Comparison of ENCODE assay signal across 8 cellular contexts in the genomic region with DNA sequence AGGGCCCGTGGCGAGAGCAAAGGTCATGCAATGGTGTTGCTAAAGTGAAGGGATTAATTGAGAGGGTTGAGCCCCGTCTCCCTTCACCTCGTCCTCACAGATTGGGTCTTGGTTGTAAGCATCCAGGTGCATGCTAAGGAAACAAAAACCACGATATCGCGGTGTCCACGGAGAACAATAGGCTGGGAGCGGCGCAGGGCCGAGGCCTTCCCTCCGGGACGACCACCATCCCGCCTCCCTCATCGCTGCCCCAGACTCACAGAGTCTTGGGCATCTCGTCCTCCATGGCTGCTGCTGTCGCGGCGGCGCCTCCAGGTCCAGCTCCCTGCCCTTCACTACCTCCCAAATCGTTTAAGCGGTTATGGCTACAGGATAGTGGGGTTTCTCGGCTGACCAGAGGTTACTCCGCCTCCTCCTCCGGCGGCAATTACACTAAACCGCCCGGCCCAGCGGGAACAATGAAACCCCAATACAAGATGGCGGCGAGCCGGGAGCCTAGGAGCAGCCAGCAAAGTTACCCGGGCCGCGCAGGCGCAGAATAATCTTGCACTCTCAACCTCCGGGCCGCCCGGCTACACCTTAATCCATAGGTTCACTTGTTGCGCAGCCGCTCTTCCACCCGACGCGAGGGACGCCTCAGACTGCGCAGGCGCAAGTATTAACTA. TPM values are rescaled to one million over a fixed set of nuclear protein-coding genes. Genes with fewer than 3 reads are reported as not detected.
DNase-seq lines count a peak whose midpoint lies in the region; ATAC-seq and TF ChIP-seq lines count a peak whose summit lies in the region.

Gene TIA1 (minus strand): TSS at position 484 of the 665 bp plus-strand sequence. CDS start 198 bp downstream, at position 286.

- peak; percentile 99 for DNase-seq in ACHN
- peak; percentile 99 for DNase-seq in NCI-H2227 (lab: John Stamatoyannopoulos, UW; ENCODE audit: unreplicated experiment)
- peak; percentile 100 for DNase-seq in WERI-Rb-1
- peak; percentile 95 for DNase-seq in mammary epithelial cell
- peak; percentile 96 to 98 (median 98) for DNase-seq in immature natural killer cell
- DNase-seq in smooth muscle cell of the brain vasculature (ENCODE audit: low read depth, low spot score), result peak; percentile 98

- peak within 1 kb of the TSS; percentile 79 for H3K4me2 ChIP-seq in mammary epithelial cell (ENCODE audit: insufficient read depth, low read depth, low read length)

- H3K9me3 Mint-ChIP-seq in immature natural killer cell, result no peaks in the 10 kb centered on the region

- H3K27me3 Mint-ChIP-seq in immature natural killer cell (ENCODE audit: low read depth in 3 of 3), result peaks cover 10 to 14% (median 12%) of the 10 kb centered on the region in 3 donors

- WGBS in mammary epithelial cell (ENCODE audit: low coverage, missing lambda C conversion rate), result under 1% methylated on average over 43 of the region's 47 CpGs

- ATAC-seq in GM18873 (IDR thresholded peaks at IDR 0.05; ENCODE audit: low FRiP score, unreplicated experiment) (peak; percentile 93), HG03139 (IDR thresholded peaks at IDR 0.05; ENCODE audit: unreplicated experiment) (peak; percentile 85)

- TSS peak; percentile 73 for BruUV-seq in mammary epithelial cell (replicated peaks; lab: Mats Ljungman, UMichigan)

- H3K4me3 Mint-ChIP-seq in immature natural killer cell, result peak within 1 kb of the TSS; percentile 93 to 99 (median 96)

- TF ChIP-seq CTCF in WERI-Rb-1 (IDR thresholded peaks at IDR 0.05; ENCODE audit: low read depth, low read length), result no peak
- TF ChIP-seq CTCF in mammary epithelial cell (conservative IDR thresholded peaks at IDR 0.05 in 1 of 2, IDR thresholded peaks at IDR 0.05 in 1 of 2; ENCODE audit: extremely low read depth in 1 of 2, insufficient read depth in 1 of 2, low read depth in 1 of 2, low read length in 2 of 2), result no peak

- peak within 1 kb of the TSS; percentile 96 for H2AFZ ChIP-seq in mammary epithelial cell (ENCODE audit: low read depth, low read length)

- dilution Hi-C loops in mammary epithelial cell (cut with HindIII; ENCODE audit: low sequenced_read_pairs), result no loop called here

- H3K9me3 ChIP-seq in WERI-Rb-1 (ENCODE audit: severe bottlenecking) (no peaks in the 10 kb centered on the region), mammary epithelial cell (replicated peaks; ENCODE audit: insufficient read depth, low read length) (no peaks in the 10 kb centered on the region)

- H3K27ac ChIP-seq in WERI-Rb-1, result peak within 1 kb of the TSS; percentile 98
- H3K27ac ChIP-seq in mammary epithelial cell (ENCODE audit: insufficient read depth, low read depth, low read length), result peak within 1 kb of the TSS; percentile 87

- peak within 1 kb of the TSS; percentile 91 for H3K4me3 ChIP-seq in WERI-Rb-1 (ENCODE audit: low read depth, low read length)
- peak within 1 kb of the TSS; percentile 64 to 96 (median 88) for H3K4me3 ChIP-seq in mammary epithelial cell (replicated peaks in 1 of 3; ENCODE audit: insufficient read depth in 1 of 3, low read depth in 2 of 3, low read length in 3 of 3)

- intact Hi-C loops in mammary epithelial cell (cut with micrococcal nuclease), result loop anchor here (1.0 kb wide), 4 partner anchors 45 to 336 kb away; partner anchors contain the start of gene SNRPG

- peaks cover 40 to 53% of the 10 kb centered on the region in 2 donors for H3K4me1 Mint-ChIP-seq in immature natural killer cell

- CTCF ChIA-PET in mammary epithelial cell (lab: Charles Lee; ENCODE audit: low non-redundant PET), result no interaction called here

- H3K27ac Mint-ChIP-seq in immature natural killer cell, result peak within 1 kb of the TSS; percentile 94 to 99 (median 98)

- no peaks in the 10 kb centered on the region for H3K4me1 ChIP-seq in mammary epithelial cell (ENCODE audit: insufficient read depth, low read length)

- peaks cover 42% of the 10 kb centered on the region for H3K36me3 ChIP-seq in WERI-Rb-1
- no peaks in the 10 kb centered on the region for H3K36me3 ChIP-seq in mammary epithelial cell (ENCODE audit: insufficient read depth, low read length)

- no peaks in the 10 kb centered on the region for H3K36me3 Mint-ChIP-seq in immature natural killer cell

- H4K20me1 ChIP-seq in mammary epithelial cell (ENCODE audit: insufficient read depth, low read length), result no peaks in the 10 kb centered on the region

- H3K27me3 ChIP-seq in WERI-Rb-1 (ENCODE audit: insufficient read depth, low read depth, severe bottlenecking) (no peaks in the 10 kb centered on the region), mammary epithelial cell (ENCODE audit: insufficient read depth, low read length) (no peaks in the 10 kb centered on the region)

- in situ Hi-C loops in ACHN (cut with HindIII; ENCODE audit: low pct_ligation_motif_present, low pct_unique_long_range_greater_than_20kb, low sequenced_read_pairs), result no loop called here
- in situ Hi-C loops in mammary epithelial cell (cut with MboI; ENCODE audit: low sequenced_read_pairs in 2 of 2), result no loop called here

- peaks cover 51% of the 10 kb centered on the region for H3K79me2 ChIP-seq in mammary epithelial cell (ENCODE audit: insufficient read depth, low read length)

- peak within 1 kb of the TSS; percentile 97 for H3K9ac ChIP-seq in mammary epithelial cell (ENCODE audit: insufficient read depth, low read length)

RNA-seq across cellular contexts. Expression of gene TIA1, which starts in this region (rescaled TPM):
- 10 to 100 TPM; 53.0 to 61.6 TPM for total RNA-seq in mammary epithelial cell
- polyA plus RNA-seq in mammary epithelial cell (22.4 TPM), immature natural killer cell (10 to 100 TPM; 37.1 to 64.3 (median 46.4) TPM)
- polyA minus RNA-seq in mammary epithelial cell, result 70.9 TPM

Comparison
In these comparisons a context has a peak if more than half of its experiments do, and no peak if none do; other contexts are left out.
1. Peak in every context shown above with its lines: DNase-seq, ATAC-seq, H3K4me3 ChIP-seq and H3K27ac ChIP-seq.